26 cellular contexts compared by ENCODE assay signal in genomic region chr6:13988049-13988738, GRCh38.
"Had no signal": no experiment of that assay in that cellular context is flagged by ENCODE, and none has a peak within 500 bp of the region (broad histone marks: within the 10 kb centered on the region; RNA-seq: fewer than 3 reads in every experiment).

No MANE protein-coding gene starts in this region.

- ATAC-seq: esophagus mucosa; gastrocnemius medialis; left lobe of liver; natural killer cell treated with Interleukin-12 subunit alpha and Interleukin-12 subunit beta and Interleukin-15 and Interleukin-18, amount 100 ng/mL, for 72 hours; right lobe of liver; stimulated activated naive B cell treated with anti-CD40 and anti-IgM and Interleukin-4, amounts not matched to agents 10 μg/mL and 1 μg/mL and 100 μg/mL, for 72 hours had no signal

- H3K4me1 Mint-ChIP-seq: endodermal cell, memory B cell, naive B cell had no signal

- H3K27me3 ChIP-seq: neural progenitor cell, right lobe of liver, tibial nerve, vagina had no signal

- H3K36me3 ChIP-seq: gastrocnemius medialis, neural progenitor cell, right lobe of liver, thoracic aorta, tibial nerve, vagina had no signal

- H3K9me3 Mint-ChIP-seq: endodermal cell; memory B cell; naive B cell; natural killer cell treated with Interleukin-12 subunit alpha and Interleukin-12 subunit beta and Interleukin-15 and Interleukin-18, amount 100 ng/mL, for 72 hours; neural progenitor cell; stimulated activated naive B cell treated with anti-CD40 and anti-IgM and Interleukin-4, amounts not matched to agents 10 μg/mL and 1 μg/mL and 100 μg/mL, for 72 hours; stimulated activated naive CD8-positive, alpha-beta T cell treated with anti-CD3 and anti-CD28 coated beads, Interleukin-15, Interleukin-2, amounts not matched to agents 100 ng/mL and 50 ng/mL, for 24 hours had no signal

- DNase-seq: effector CD8-positive, alpha-beta T cell; endodermal cell; foreskin fibroblast; gastrocnemius medialis; head of caudate nucleus; kidney; naive B cell; right lobe of liver; small intestine; stimulated activated CD4-positive, alpha-beta T cell treated with anti-CD3 and anti-CD28 coated beads, Interleukin-15, amount 100 ng/mL, for 24 hours; stimulated activated CD4-positive, alpha-beta T cell treated with anti-CD3 and anti-CD28 coated beads, Interleukin-2, amount 100 ng/mL, for 48 hours; stimulated activated naive B cell treated with anti-CD40 and anti-IgM and Interleukin-4, amounts not matched to agents 10 μg/mL and 1 μg/mL and 100 μg/mL, for 72 hours had no signal

- H3K36me3 Mint-ChIP-seq: memory B cell; naive B cell; natural killer cell treated with Interleukin-12 subunit alpha and Interleukin-12 subunit beta and Interleukin-15 and Interleukin-18, amount 100 ng/mL, for 72 hours; neural progenitor cell; stimulated activated naive B cell treated with anti-CD40 and anti-IgM and Interleukin-4, amounts not matched to agents 10 μg/mL and 1 μg/mL and 100 μg/mL, for 72 hours had no signal

- H3K79me2 ChIP-seq: parathyroid adenoma had no signal

- FAIRE-seq: kidney, small intestine had no signal

- H3K9ac ChIP-seq: neural progenitor cell, parathyroid adenoma had no signal

- H3K4me3 ChIP-seq: gastrocnemius medialis, lung, neural progenitor cell, right lobe of liver, thoracic aorta, tibial nerve, vagina had no signal

- H3K9me3 ChIP-seq: gastrocnemius medialis, right lobe of liver, thoracic aorta, tibial nerve, vagina had no signal

- H3K4me3 Mint-ChIP-seq: dendritic cell treated with granulocyte-macrophage colony-stimulating factor and Interleukin-4, amounts not matched to agents 40 ng/mL and 50 ng/mL, for 4 days; endodermal cell; memory B cell; naive B cell; natural killer cell treated with Interleukin-12 subunit alpha and Interleukin-12 subunit beta and Interleukin-15 and Interleukin-18, amount 100 ng/mL, for 72 hours; neural progenitor cell; stimulated activated naive B cell treated with anti-CD40 and anti-IgM and Interleukin-4, amounts not matched to agents 10 μg/mL and 1 μg/mL and 100 μg/mL, for 72 hours; stimulated activated naive CD8-positive, alpha-beta T cell treated with anti-CD3 and anti-CD28 coated beads, Interleukin-15, Interleukin-2, amounts not matched to agents 100 ng/mL and 50 ng/mL, for 24 hours had no signal

- H2AFZ ChIP-seq: neural progenitor cell, parathyroid adenoma had no signal

- H3K27ac ChIP-seq: epithelial cell of prostate, gastrocnemius medialis, neural progenitor cell, parathyroid adenoma, right lobe of liver, thoracic aorta, tibial nerve, vagina had no signal

- H3K4me1 ChIP-seq: gastrocnemius medialis, parathyroid adenoma, right lobe of liver, tibial nerve had no signal

- H3K4me2 ChIP-seq: neural progenitor cell had no signal

- H3K27ac Mint-ChIP-seq: dendritic cell treated with granulocyte-macrophage colony-stimulating factor and Interleukin-4, amounts not matched to agents 40 ng/mL and 50 ng/mL, for 4 days; endodermal cell; memory B cell; naive B cell; natural killer cell treated with Interleukin-12 subunit alpha and Interleukin-12 subunit beta and Interleukin-15 and Interleukin-18, amount 100 ng/mL, for 72 hours; neural progenitor cell; progenitor cell of endocrine pancreas; stimulated activated naive B cell treated with anti-CD40 and anti-IgM and Interleukin-4, amounts not matched to agents 10 μg/mL and 1 μg/mL and 100 μg/mL, for 72 hours; stimulated activated naive CD8-positive, alpha-beta T cell treated with anti-CD3 and anti-CD28 coated beads, Interleukin-15, Interleukin-2, amounts not matched to agents 100 ng/mL and 50 ng/mL, for 24 hours had no signal
